27 cellular contexts compared by ENCODE assay signal in genomic region chr6:15283986-15284361, GRCh38. TPM values are rescaled to one million over a fixed set of nuclear protein-coding genes. Genes with fewer than 3 reads are reported as not detected.
DNase-seq lines count a peak whose midpoint lies in the region; ATAC-seq and TF ChIP-seq lines count a peak whose summit lies in the region.
"Had no signal": no experiment of that assay in that cellular context is flagged by ENCODE, and none has a peak within 500 bp of the region (broad histone marks: within the 10 kb centered on the region; RNA-seq: fewer than 3 reads in every experiment).

No MANE protein-coding gene starts in this region.

- peak overlapping the region; percentile 63 for H3K27ac ChIP-seq in SK-N-MC
- H3K27ac ChIP-seq in osteoblast (ENCODE audit: low read depth, low read length) = peak overlapping the region; percentile 85
- H3K27ac ChIP-seq in spleen = no peak overlapping the region
- H3K27ac ChIP-seq: BLaER1 treated with 17β-estradiol and CSF1 and Interleukin-3, amounts not matched to agents 10 nM and 100 nM; ovary; right atrium auricular region; upper lobe of right lung had no signal

- peaks cover 20% of the 10 kb centered on the region for H4K20me1 ChIP-seq in osteoblast (ENCODE audit: insufficient read depth, low read length)

- no peak for TF ChIP-seq POLR2A in spleen (IDR thresholded peaks at IDR 0.05)

- H2AFZ ChIP-seq in osteoblast (ENCODE audit: low read length) = no peak overlapping the region

- H3K4me3 ChIP-seq in SK-N-MC = no peak overlapping the region
- H3K4me3 ChIP-seq in osteoblast (ENCODE audit: insufficient read depth, low read length) = no peak overlapping the region
- H3K4me3 ChIP-seq in spleen = no peak overlapping the region
- H3K4me3 ChIP-seq: BLaER1 treated with 17β-estradiol and CSF1 and Interleukin-3, amounts not matched to agents 10 nM and 100 nM; ovary; right atrium auricular region; upper lobe of right lung had no signal

- H3K27me3 Mint-ChIP-seq in endothelial cell (ENCODE audit: unreplicated experiment) = no peaks in the 10 kb centered on the region
- H3K27me3 Mint-ChIP-seq: activated naive CD4-positive, alpha-beta T cell treated with anti-CD3 and anti-CD28 coated beads, Interleukin-2, amount 10 ng/mL, durations not matched to agents 7 days and 5 days; brain; dendritic cell treated with granulocyte-macrophage colony-stimulating factor and Interleukin-4, amounts not matched to agents 40 ng/mL and 50 ng/mL, for 4 days; IgD-negative memory B cell; naive B cell had no signal

- H3K27ac Mint-ChIP-seq in endothelial cell (ENCODE audit: unreplicated experiment) = peak overlapping the region; percentile 20
- H3K27ac Mint-ChIP-seq: activated naive CD4-positive, alpha-beta T cell treated with anti-CD3 and anti-CD28 coated beads, Interleukin-2, amount 10 ng/mL, durations not matched to agents 7 days and 5 days; dendritic cell treated with granulocyte-macrophage colony-stimulating factor and Interleukin-4, amounts not matched to agents 40 ng/mL and 50 ng/mL, for 4 days; IgD-negative memory B cell had no signal

- peaks cover 38% of the 10 kb centered on the region for H3K4me1 Mint-ChIP-seq in endothelial cell (ENCODE audit: unreplicated experiment)

- no peak for ATAC-seq in HG03354 (IDR thresholded peaks at IDR 0.05; ENCODE audit: poor library complexity, severe bottlenecking, unreplicated experiment)

- peak overlapping the region; percentile 53 for H3K4me2 ChIP-seq in osteoblast (ENCODE audit: insufficient read depth, low read length)
- H3K4me2 ChIP-seq: BLaER1 treated with 17β-estradiol and CSF1 and Interleukin-3, amounts not matched to agents 10 nM and 100 nM had no signal

- H3K9ac ChIP-seq in SK-N-MC (ENCODE audit: insufficient read length) = no peak overlapping the region
- H3K9ac ChIP-seq: BLaER1 treated with 17β-estradiol and CSF1 and Interleukin-3, amounts not matched to agents 10 nM and 100 nM had no signal

- peaks cover 77% of the 10 kb centered on the region for H3K79me2 ChIP-seq in osteoblast (ENCODE audit: insufficient read depth, low read length)

- H3K36me3 Mint-ChIP-seq in endothelial cell (ENCODE audit: low read depth, unreplicated experiment) = peaks cover 2% of the 10 kb centered on the region

- H3K36me3 ChIP-seq in SK-N-MC (ENCODE audit: insufficient read depth, low read length) (peaks cover 37% of the 10 kb centered on the region), osteoblast (ENCODE audit: insufficient read depth, low read length) (no peaks in the 10 kb centered on the region), spleen (no peaks in the 10 kb centered on the region)
- H3K36me3 ChIP-seq: ovary, right atrium auricular region, upper lobe of right lung had no signal

- DNase-seq in EL (peak; percentile 68), SK-N-MC (ENCODE audit: low read depth, low spot score) (no peak), endothelial cell (ENCODE audit: low spot score) (no peak), osteoblast (ENCODE audit: insufficient read length, low spot score, missing footprints) (peak; percentile 86), spleen (no peak), activated gamma-delta T cell treated with Interleukin-2 at 50 U/mL for 16 hours (no peak)
- DNase-seq: activated CD4-positive, alpha-beta T cell treated with anti-CD3 and anti-CD28 coated beads, Interleukin-2, amount 50 U/mL, for 48 hours; activated naive CD4-positive, alpha-beta T cell treated with anti-CD3 and anti-CD28 coated beads, Interleukin-2, amount 10 ng/mL, durations not matched to agents 7 days and 5 days; activated T-cell treated with anti-CD3 and anti-CD28 coated beads for 4 hours; mammary epithelial cell; MM.1S; naive B cell; NCI-H146; NCI-H2171 treated with DMSO at 0.1 percent for 48 hours; NCI-H774; OCI-M1; ovary; SHP77; stimulated activated CD4-positive, alpha-beta T cell treated with anti-CD3 and anti-CD28 coated beads, Interleukin-15, amount 100 ng/mL, for 24 hours; T-helper 1 cell; upper lobe of right lung had no signal

- H3K27me3 ChIP-seq in osteoblast (ENCODE audit: insufficient read depth, low read length) = no peaks in the 10 kb centered on the region
- H3K27me3 ChIP-seq in spleen (replicated peaks in 1 of 7) = no peaks in the 10 kb centered on the region
- H3K27me3 ChIP-seq: BLaER1 treated with 17β-estradiol and CSF1 and Interleukin-3, amounts not matched to agents 10 nM and 100 nM; ovary; right atrium auricular region; upper lobe of right lung had no signal

- no peaks in the 10 kb centered on the region for H3K9me3 ChIP-seq in SK-N-MC (ENCODE audit: low read depth, low read length)
- H3K9me3 ChIP-seq in osteoblast (ENCODE audit: low read depth, low read length) = no peaks in the 10 kb centered on the region
- no peaks in the 10 kb centered on the region for H3K9me3 ChIP-seq in spleen
- H3K9me3 ChIP-seq: ovary, right atrium auricular region, upper lobe of right lung had no signal

- no peaks in the 10 kb centered on the region for H3K9me3 Mint-ChIP-seq in endothelial cell (ENCODE audit: unreplicated experiment)
- H3K9me3 Mint-ChIP-seq: activated naive CD4-positive, alpha-beta T cell treated with anti-CD3 and anti-CD28 coated beads, Interleukin-2, amount 10 ng/mL, durations not matched to agents 7 days and 5 days; dendritic cell treated with granulocyte-macrophage colony-stimulating factor and Interleukin-4, amounts not matched to agents 40 ng/mL and 50 ng/mL, for 4 days; IgD-negative memory B cell; naive B cell had no signal

- TF ChIP-seq CTCF in endothelial cell (IDR thresholded peaks at IDR 0.05; ENCODE audit: unreplicated experiment) (no peak), osteoblast (IDR thresholded peaks at IDR 0.05; ENCODE audit: extremely low read depth, low read depth, low read length) (no peak), spleen (IDR thresholded peaks at IDR 0.05 in 8 of 11, conservative IDR thresholded peaks at IDR 0.05 in 3 of 11) (no peak)

- H3K4me1 ChIP-seq in osteoblast (ENCODE audit: insufficient read depth, low read length) (peaks cover 44% of the 10 kb centered on the region), spleen (peaks cover 19 to 99% (median 64%) of the 10 kb centered on the region in 6 donors)

- 87 to 96% (median 93%) methylated on average over 3 of the region's 3 CpGs for WGBS in spleen, 5 donors

- no peak overlapping the region for H3K4me3 Mint-ChIP-seq in endothelial cell (ENCODE audit: unreplicated experiment)
- H3K4me3 Mint-ChIP-seq: activated naive CD4-positive, alpha-beta T cell treated with anti-CD3 and anti-CD28 coated beads, Interleukin-2, amount 10 ng/mL, durations not matched to agents 7 days and 5 days; brain; dendritic cell treated with granulocyte-macrophage colony-stimulating factor and Interleukin-4, amounts not matched to agents 40 ng/mL and 50 ng/mL, for 4 days; IgD-negative memory B cell had no signal

- intact Hi-C loops in spleen (cut with DNase I; ENCODE audit: low total_unique reads) = no loop called here

RNA-seq across cellular contexts. Expression of gene JARID2, which starts 38.1 kb away (rescaled TPM):
- total RNA-seq in endothelial cell (ENCODE audit: unreplicated experiment) (66.1 TPM), osteoblast (8.5 and 10.5 TPM in 2 replicates), spleen (10 to 100 TPM; 18.6 to 27.1 (median 22.0) TPM)
- 1 to 10 TPM; 4.4 to 5.6 (median 5.3) TPM for polyA plus RNA-seq in spleen

Comparison
In these comparisons a context has a peak if more than half of its experiments do, and no peak if none do; other contexts are left out.
1. DNase-seq: peak in EL (single experiment) and osteoblast (single experiment); none in SK-N-MC (single experiment), endothelial cell (single experiment), spleen (single experiment) and activated gamma-delta T cell treated with Interleukin-2 at 50 U/mL for 16 hours (single experiment).
2. H3K27ac ChIP-seq: peak in SK-N-MC (single experiment) and osteoblast (single experiment); none in spleen (0 of 8).